Comparison of ENCODE assay signal across 11 cellular contexts in the genomic region with DNA sequence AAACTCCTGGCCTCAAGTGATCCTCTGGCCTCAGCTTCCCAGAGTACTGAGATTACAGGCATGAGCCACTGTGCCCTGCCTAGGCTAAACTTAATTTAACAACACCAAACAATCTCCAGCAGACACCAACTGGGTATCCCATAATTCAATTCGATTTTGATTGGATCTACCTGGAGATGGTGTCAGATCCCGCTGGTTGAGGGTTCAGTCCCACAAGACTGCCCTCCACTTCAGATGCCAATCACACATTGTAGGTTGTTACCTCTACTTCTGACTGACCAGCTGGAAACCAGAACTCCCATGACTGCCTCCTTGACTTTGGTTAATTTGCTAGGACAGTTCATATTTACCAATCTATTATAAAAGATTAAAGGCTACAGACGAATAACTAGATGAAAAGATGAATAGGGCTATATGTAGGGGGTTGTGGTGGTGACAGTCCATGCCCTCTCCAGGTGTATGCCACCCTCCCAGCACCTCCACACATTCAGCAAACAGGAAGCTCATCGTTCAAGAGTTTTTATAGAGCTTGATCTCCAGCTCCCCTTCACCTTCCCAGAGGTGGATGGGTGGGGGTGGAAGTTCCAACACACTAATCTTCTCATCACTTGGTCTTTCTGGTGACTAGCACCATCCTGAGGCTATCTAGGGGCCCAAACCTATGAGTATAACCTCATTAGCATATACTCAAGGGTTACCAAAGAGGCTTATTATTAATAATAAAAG. TPM values are rescaled to one million over a fixed set of nuclear protein-coding genes. Genes with fewer than 3 reads are reported as not detected.
DNase-seq lines count a peak whose midpoint lies in the region; ATAC-seq, FAIRE-seq and TF ChIP-seq lines count a peak whose summit lies in the region.
"Had no signal": no experiment of that assay in that cellular context is flagged by ENCODE, and none has a peak within 500 bp of the region (broad histone marks: within the 10 kb centered on the region; RNA-seq: fewer than 3 reads in every experiment).

No MANE protein-coding gene starts in this region.

- peaks cover 29% of the 10 kb centered on the region for H3K36me3 Mint-ChIP-seq in activated naive CD4-positive, alpha-beta T cell treated with anti-CD3 and anti-CD28 coated beads, Interleukin-2, amount 50 U/mL, for 24 hours
- H3K36me3 Mint-ChIP-seq in stimulated activated naive B cell treated with anti-CD40 and anti-IgM and Interleukin-4, amounts not matched to agents 10 μg/mL and 1 μg/mL and 100 μg/mL, for 72 hours: peaks cover 30 to 44% of the 10 kb centered on the region in 2 donors
- peaks cover 9% of the 10 kb centered on the region for H3K36me3 Mint-ChIP-seq in neural progenitor cell

- H3K36me3 ChIP-seq in K562 (ENCODE audit: control insufficient read depth, insufficient read depth, low read length) (peaks cover 33% of the 10 kb centered on the region), neural progenitor cell (no peaks in the 10 kb centered on the region), thyroid gland (peaks cover 34 to 36% of the 10 kb centered on the region in 2 donors)

- H3K4me1 ChIP-seq in K562 (replicated peaks in 1 of 2; ENCODE audit: control insufficient read depth in 2 of 2, insufficient read depth in 2 of 2, low read length in 2 of 2): peaks cover 0 to 5% of the 10 kb centered on the region in 2 experiments; a peak in 4 of 5 replicates
- no peaks in the 10 kb centered on the region for H3K4me1 ChIP-seq in neural progenitor cell
- H3K4me1 ChIP-seq in thyroid gland: no peaks in the 10 kb centered on the region

- no peaks in the 10 kb centered on the region for H3K9me3 Mint-ChIP-seq in activated naive CD4-positive, alpha-beta T cell treated with anti-CD3 and anti-CD28 coated beads, Interleukin-2, amount 50 U/mL, for 24 hours
- H3K9me3 Mint-ChIP-seq in stimulated activated naive B cell treated with anti-CD40 and anti-IgM and Interleukin-4, amounts not matched to agents 10 μg/mL and 1 μg/mL and 100 μg/mL, for 72 hours: no peaks in the 10 kb centered on the region
- no peaks in the 10 kb centered on the region for H3K9me3 Mint-ChIP-seq in neural progenitor cell

- FAIRE-seq in K562 (lab: Jason Lieb, UNC): no peak
- FAIRE-seq: bronchial epithelial cell had no signal

- in situ Hi-C loops in K562 (cut with MboI): no loop called here

- no peak for TF ChIP-seq EP300 in K562 (IDR thresholded peaks at IDR 0.05; ENCODE audit: low read length)

- no peak overlapping the region for H3K4me2 ChIP-seq in K562 (ENCODE audit: insufficient read depth, low read length)
- no peak overlapping the region for H3K4me2 ChIP-seq in neural progenitor cell

- DNase-seq in activated naive CD4-positive, alpha-beta T cell (lab: John Stamatoyannopoulos, UW): no peak
- DNase-seq in OCI-M1 (lab: John Stamatoyannopoulos, UW) (peak; percentile 61), K562 (ENCODE audit: extremely low read depth in 1 of 4, low spot score in 3 of 4) (no peak), neural progenitor cell (ENCODE audit: low spot score) (no peak), thyroid gland (no peak), NCI-H146 treated with DMSO at 0.1 percent for 48 hours (lab: John Stamatoyannopoulos, UW; ENCODE audit: unreplicated experiment) (no peak)
- DNase-seq in stimulated activated naive B cell treated with anti-CD40 and anti-IgM and Interleukin-4, amounts not matched to agents 10 μg/mL and 1 μg/mL and 100 μg/mL, for 72 hours: no peak

- H3K27ac ChIP-seq in K562 (ENCODE audit: extremely low read depth, low read depth, low read length) (no peak overlapping the region), neural progenitor cell (no peak overlapping the region), thyroid gland (no peak overlapping the region)

- H3K27me3 Mint-ChIP-seq in activated naive CD4-positive, alpha-beta T cell treated with anti-CD3 and anti-CD28 coated beads, Interleukin-2, amount 50 U/mL, for 24 hours: no peaks in the 10 kb centered on the region
- H3K27me3 Mint-ChIP-seq in stimulated activated naive B cell treated with anti-CD40 and anti-IgM and Interleukin-4, amounts not matched to agents 10 μg/mL and 1 μg/mL and 100 μg/mL, for 72 hours: no peaks in the 10 kb centered on the region
- H3K27me3 Mint-ChIP-seq in neural progenitor cell (ENCODE audit: insufficient read depth, low read depth): peaks cover 5% of the 10 kb centered on the region
- H3K27me3 Mint-ChIP-seq: progenitor cell of endocrine pancreas had no signal

- H3K4me3 Mint-ChIP-seq in activated naive CD4-positive, alpha-beta T cell treated with anti-CD3 and anti-CD28 coated beads, Interleukin-2, amount 50 U/mL, for 24 hours: peak overlapping the region; percentile 80
- H3K4me3 Mint-ChIP-seq in stimulated activated naive B cell treated with anti-CD40 and anti-IgM and Interleukin-4, amounts not matched to agents 10 μg/mL and 1 μg/mL and 100 μg/mL, for 72 hours: peak overlapping the region in 1 of 2 donors; percentile 29
- no peak overlapping the region for H3K4me3 Mint-ChIP-seq in neural progenitor cell

- H3K9ac ChIP-seq in K562 (ENCODE audit: insufficient read depth in 1 of 2, low read depth in 2 of 2, low read length in 2 of 2) (no peak overlapping the region), neural progenitor cell (no peak overlapping the region)

- 42% methylated on average over 4 of the region's 4 CpGs for WGBS in K562 (ENCODE audit: insufficient coverage, low coverage, missing lambda C conversion rate)
- 78 to 80% methylated on average over 4 of the region's 4 CpGs for whole genome bisulfite sequencing in thyroid gland, 2 donors

- H3K4me3 ChIP-seq in K562 (no peak overlapping the region), neural progenitor cell (no peak overlapping the region), thyroid gland (replicated peaks in 1 of 3) (no peak overlapping the region)

- TF ChIP-seq POLR2A in K562 (conservative IDR thresholded peaks at IDR 0.05) (no peak), thyroid gland (IDR thresholded peaks at IDR 0.05) (no peak)

- H3K79me2 ChIP-seq in K562 (ENCODE audit: control insufficient read depth, insufficient read depth, low read length) (no peaks in the 10 kb centered on the region), neural progenitor cell (ENCODE audit: low read depth) (no peaks in the 10 kb centered on the region)

- H2AFZ ChIP-seq in K562 (ENCODE audit: low read depth, low read length): no peak overlapping the region
- no peak overlapping the region for H2AFZ ChIP-seq in neural progenitor cell (replicated peaks)

- CTCF ChIA-PET in K562 (lab: Yijun Ruan, JAX; ENCODE audit: low intra/inter-chr PET ratio): no interaction called here

- POLR2A ChIA-PET in K562 (lab: Yijun Ruan, JAX): interaction anchor here (0.6 to 10.1 kb wide), 7 partner anchors 8 to 87 kb away, joined by 3 to 136 read pairs (median 3); partner anchors contain the start of genes B2M, PATL2, SPG11 and TRIM69

- ATAC-seq in K562: 0 out of 3 replicates have a peak, but pooled peaks have one; percentile 8
- peak in 1 of 2 donors; percentile 6 for ATAC-seq in stimulated activated naive B cell treated with anti-CD40 and anti-IgM and Interleukin-4, amounts not matched to agents 10 μg/mL and 1 μg/mL and 100 μg/mL, for 72 hours (replicated peaks)

- no peaks in the 10 kb centered on the region for H3F3A ChIP-seq in neural progenitor cell (ENCODE audit: low read depth)

- H3K27me3 ChIP-seq in K562 (ENCODE audit: control insufficient read depth in 2 of 2, insufficient read depth in 2 of 2, low read length in 2 of 2) (no peaks in the 10 kb centered on the region), neural progenitor cell (no peaks in the 10 kb centered on the region), thyroid gland (no peaks in the 10 kb centered on the region)

- H3K9me1 ChIP-seq in K562 (ENCODE audit: control insufficient read depth, insufficient read depth, low read length): no peaks in the 10 kb centered on the region

- peak overlapping the region; percentile 93 for H3K27ac Mint-ChIP-seq in activated naive CD4-positive, alpha-beta T cell treated with anti-CD3 and anti-CD28 coated beads, Interleukin-2, amount 50 U/mL, for 24 hours
- H3K27ac Mint-ChIP-seq in stimulated activated naive B cell treated with anti-CD40 and anti-IgM and Interleukin-4, amounts not matched to agents 10 μg/mL and 1 μg/mL and 100 μg/mL, for 72 hours: peak overlapping the region; percentile 93
- no peak overlapping the region for H3K27ac Mint-ChIP-seq in neural progenitor cell

- no peak for TF ChIP-seq CTCF in K562 (IDR thresholded peaks at IDR 0.05 in 2 of 3, conservative IDR thresholded peaks at IDR 0.05 in 1 of 3; ENCODE audit: insufficient read depth in 2 of 3, low read depth in 1 of 3, low read length in 3 of 3)
- TF ChIP-seq CTCF in neural progenitor cell (IDR thresholded peaks at IDR 0.05): no peak
- no peak for TF ChIP-seq CTCF in thyroid gland (IDR thresholded peaks at IDR 0.05)

- BruUV-seq in K562 (replicated peaks; lab: Mats Ljungman, UMichigan): no TSS peak

- intact Hi-C loops in K562 (cut with micrococcal nuclease) (no loop called here), thyroid gland (cut with DNase I) (no loop called here)

- TF ChIP-seq RAD21 in K562 (CRISPR knock-in tag; conservative IDR thresholded peaks at IDR 0.05 in 1 of 2, IDR thresholded peaks at IDR 0.05 in 1 of 2): no peak

- no peaks in the 10 kb centered on the region for H3K9me3 ChIP-seq in K562 (replicated peaks; ENCODE audit: control insufficient read depth, insufficient read depth, low read depth, low read length)
- no peaks in the 10 kb centered on the region for H3K9me3 ChIP-seq in neural progenitor cell (ENCODE audit: low read depth)
- no peaks in the 10 kb centered on the region for H3K9me3 ChIP-seq in thyroid gland

- peaks cover 87% of the 10 kb centered on the region for H3K4me1 Mint-ChIP-seq in activated naive CD4-positive, alpha-beta T cell treated with anti-CD3 and anti-CD28 coated beads, Interleukin-2, amount 50 U/mL, for 24 hours
- H3K4me1 Mint-ChIP-seq in stimulated activated naive B cell treated with anti-CD40 and anti-IgM and Interleukin-4, amounts not matched to agents 10 μg/mL and 1 μg/mL and 100 μg/mL, for 72 hours: peaks cover 44 to 96% of the 10 kb centered on the region in 2 donors
- H3K4me1 Mint-ChIP-seq in neural progenitor cell: no peaks in the 10 kb centered on the region

- no peaks in the 10 kb centered on the region for H4K20me1 ChIP-seq in K562 (replicated peaks; ENCODE audit: control insufficient read depth, insufficient read depth, low read length)
- no peaks in the 10 kb centered on the region for H4K20me1 ChIP-seq in neural progenitor cell (ENCODE audit: low read depth)

RNA-seq across cellular contexts. Expression of gene B2M, which starts 9.3 kb away (rescaled TPM):
- 410 and 624 TPM in 2 replicates for total RNA-seq in K562 (2011; cell fraction: chromatin; rRNA removed; ENCODE audit: low replicate concordance)
- total RNA-seq in K562 (2011; cell fraction: nucleolus; rRNA removed): 454 and 493 TPM in 2 replicates
- 734 and 781 TPM in 2 replicates for total RNA-seq in K562 (2011; cell fraction: nucleoplasm; rRNA removed)
- 508 and 518 TPM in 2 replicates for total RNA-seq in K562 (2014; rRNA removed)
- total RNA-seq in K562 (2014; rRNA removed; fragmentation: Illumina TruSeq; extraction: Trizol): 872 and 963 TPM in 2 replicates
- total RNA-seq in K562 (2015; rRNA removed; fragmentation: Illumina TruSeq; extraction: Trizol): 938 and 983 TPM in 2 replicates
- 460 and 518 TPM in 2 replicates for total RNA-seq in K562 (2021)
- 1,201 and 1,654 TPM in 2 replicates for polyA plus RNA-seq in K562 (2011; rRNA removed)
- 1,148 and 3,009 TPM in 2 replicates for polyA plus RNA-seq in K562 (2011; cell fraction: cytosol; rRNA removed)
- polyA plus RNA-seq in K562 (2011; cell fraction: nucleus; rRNA removed): 172 and 337 TPM in 2 replicates
- polyA plus RNA-seq in K562 (2012): 946 and 1,158 TPM in 2 replicates
- polyA plus RNA-seq in K562 (2014; fragmentation: Illumina TruSeq; extraction: Trizol): 1,667 and 1,763 TPM in 2 replicates
- polyA plus RNA-seq in K562 (2014; fragmentation: Nextera tagmentation; extraction: Ambion mirVana): 1,000 to 10,000 TPM; 2,823 to 3,138 TPM
- polyA plus RNA-seq in K562 (2014; rRNA removed): 981 and 1,032 TPM in 2 replicates
- 659 and 661 TPM in 2 replicates for polyA minus RNA-seq in K562 (2011; rRNA and poly(A)+ RNA removed)
- 257 and 286 TPM in 2 replicates for polyA minus RNA-seq in K562 (2011; cell fraction: cytosol; rRNA and poly(A)+ RNA removed)
- 69.7 and 112 TPM in 2 replicates for polyA minus RNA-seq in K562 (2011; cell fraction: nucleus; rRNA and poly(A)+ RNA removed)
- 73.5 and 120 TPM in 2 replicates for total RNA-seq in neural progenitor cell (ENCODE audit: low replicate concordance)
- total RNA-seq in thyroid gland: 1,000 to 10,000 TPM; 2,538 to 3,855 (median 2,897) TPM

RNA-seq across cellular contexts. Expression of gene PATL2, which starts 9.5 kb away (rescaled TPM):
- total RNA-seq in K562 (2011; cell fraction: chromatin; rRNA removed; ENCODE audit: low replicate concordance): 4.1 and 4.5 TPM in 2 replicates
- total RNA-seq in K562 (2011; cell fraction: nucleolus; rRNA removed): 2.2 and 2.5 TPM in 2 replicates
- 2.1 and 3.6 TPM in 2 replicates for total RNA-seq in K562 (2011; cell fraction: nucleoplasm; rRNA removed)
- total RNA-seq in K562 (2014; rRNA removed) (0.20 and 1.1 TPM in 2 replicates), K562 (2014; rRNA removed; fragmentation: Illumina TruSeq; extraction: Trizol) (0.41 and 0.69 TPM in 2 replicates), K562 (2015; rRNA removed; fragmentation: Illumina TruSeq; extraction: Trizol) (0.98 and 1.2 TPM in 2 replicates), K562 (2021) (0.60 and 0.86 TPM in 2 replicates), neural progenitor cell (ENCODE audit: low replicate concordance) (0.68 TPM in 1 of 2 replicates, not detected in the other), thyroid gland (1 to 10 TPM in 3 of 4 donors, under 1 TPM in 1; 0.22 to 3.8 (median 1.7) TPM)
- polyA plus RNA-seq in K562 (2011; rRNA removed) (0.68 and 1.7 TPM in 2 replicates), K562 (2014; fragmentation: Illumina TruSeq; extraction: Trizol) (0.91 and 1.2 TPM in 2 replicates), K562 (2014; fragmentation: Nextera tagmentation; extraction: Ambion mirVana) (under 1 TPM; 0.77 to 0.89 TPM), K562 (2014; rRNA removed) (0.42 and 0.55 TPM in 2 replicates)
- 0.30 and 1.1 TPM in 2 replicates for polyA plus RNA-seq in K562 (2011; cell fraction: cytosol; rRNA removed)
- polyA plus RNA-seq in K562 (2011; cell fraction: nucleus; rRNA removed): 7.3 and 7.5 TPM in 2 replicates
- 0.92 and 3.6 TPM in 2 replicates for polyA plus RNA-seq in K562 (2012)
- 0.14 and 1.5 TPM in 2 replicates for polyA minus RNA-seq in K562 (2011; rRNA and poly(A)+ RNA removed)
- polyA minus RNA-seq in K562 (2011; cell fraction: cytosol; rRNA and poly(A)+ RNA removed): not detected in 2 replicates
- polyA minus RNA-seq in K562 (2011; cell fraction: nucleus; rRNA and poly(A)+ RNA removed): 1.1 and 2.1 TPM in 2 replicates
- total RNA-seq: bronchial epithelial cell, epithelial cell of proximal tubule, progenitor cell of endocrine pancreas had no signal

RNA-seq across cellular contexts. Expression of gene TRIM69, which starts 15.7 kb away (rescaled TPM):
- total RNA-seq in K562 (2011; cell fraction: chromatin; rRNA removed; ENCODE audit: low replicate concordance): 0.93 and 2.2 TPM in 2 replicates
- 1.0 and 1.1 TPM in 2 replicates for total RNA-seq in K562 (2011; cell fraction: nucleolus; rRNA removed)
- 1.0 and 1.8 TPM in 2 replicates for total RNA-seq in K562 (2011; cell fraction: nucleoplasm; rRNA removed)
- total RNA-seq in K562 (2014; rRNA removed): 1.5 and 1.8 TPM in 2 replicates
- 2.2 and 2.6 TPM in 2 replicates for total RNA-seq in K562 (2014; rRNA removed; fragmentation: Illumina TruSeq; extraction: Trizol)
- 4.0 and 4.3 TPM in 2 replicates for total RNA-seq in K562 (2015; rRNA removed; fragmentation: Illumina TruSeq; extraction: Trizol)
- 3.2 and 4.1 TPM in 2 replicates for total RNA-seq in K562 (2021)
- 3.3 and 4.1 TPM in 2 replicates for polyA plus RNA-seq in K562 (2011; rRNA removed)
- 1.2 and 2.3 TPM in 2 replicates for polyA plus RNA-seq in K562 (2011; cell fraction: cytosol; rRNA removed)
- polyA plus RNA-seq in K562 (2011; cell fraction: nucleus; rRNA removed): 1.7 and 2.2 TPM in 2 replicates
- 4.2 and 5.9 TPM in 2 replicates for polyA plus RNA-seq in K562 (2012)
- 2.6 and 3.8 TPM in 2 replicates for polyA plus RNA-seq in K562 (2014; fragmentation: Illumina TruSeq; extraction: Trizol)
- polyA plus RNA-seq in K562 (2014; fragmentation: Nextera tagmentation; extraction: Ambion mirVana): 1 to 10 TPM; 1.0 to 1.6 TPM
- polyA plus RNA-seq in K562 (2014; rRNA removed): 2.0 and 2.3 TPM in 2 replicates
- polyA minus RNA-seq in K562 (2011; rRNA and poly(A)+ RNA removed): 3.5 and 4.3 TPM in 2 replicates
- 0.95 and 1.7 TPM in 2 replicates for polyA minus RNA-seq in K562 (2011; cell fraction: cytosol; rRNA and poly(A)+ RNA removed)
- polyA minus RNA-seq in K562 (2011; cell fraction: nucleus; rRNA and poly(A)+ RNA removed): 0.67 and 1.9 TPM in 2 replicates
- 0.46 and 0.51 TPM in 2 replicates for total RNA-seq in neural progenitor cell (ENCODE audit: low replicate concordance)
- 10 to 100 TPM; 13.3 to 23.6 (median 15.9) TPM for total RNA-seq in thyroid gland

RNA-seq across cellular contexts. Expression of gene SPG11, which starts 57.2 kb away (rescaled TPM):
- 195 and 371 TPM in 2 replicates for total RNA-seq in K562 (2011; cell fraction: chromatin; rRNA removed; ENCODE audit: low replicate concordance)
- 116 and 148 TPM in 2 replicates for total RNA-seq in K562 (2011; cell fraction: nucleolus; rRNA removed)
- 167 and 188 TPM in 2 replicates for total RNA-seq in K562 (2011; cell fraction: nucleoplasm; rRNA removed)
- total RNA-seq in K562 (2014; rRNA removed) (31.3 and 47.4 TPM in 2 replicates), K562 (2014; rRNA removed; fragmentation: Illumina TruSeq; extraction: Trizol) (57.9 and 64.1 TPM in 2 replicates), K562 (2015; rRNA removed; fragmentation: Illumina TruSeq; extraction: Trizol) (49.6 and 55.1 TPM in 2 replicates), K562 (2021) (50.9 and 51.2 TPM in 2 replicates), neural progenitor cell (ENCODE audit: low replicate concordance) (60.1 and 65.9 TPM in 2 replicates), thyroid gland (100 to 1,000 TPM; 123 to 182 (median 168) TPM)
- polyA plus RNA-seq in K562 (2011; rRNA removed) (71.2 and 96.5 TPM in 2 replicates), K562 (2014; fragmentation: Illumina TruSeq; extraction: Trizol) (45.6 and 48.0 TPM in 2 replicates), K562 (2014; fragmentation: Nextera tagmentation; extraction: Ambion mirVana) (10 to 100 TPM; 23.3 to 24.0 TPM), K562 (2014; rRNA removed) (33.9 and 34.1 TPM in 2 replicates)
- 66.0 and 70.7 TPM in 2 replicates for polyA plus RNA-seq in K562 (2011; cell fraction: cytosol; rRNA removed)
- 99.2 and 111 TPM in 2 replicates for polyA plus RNA-seq in K562 (2011; cell fraction: nucleus; rRNA removed)
- polyA plus RNA-seq in K562 (2012): 35.2 and 70.1 TPM in 2 replicates
- polyA minus RNA-seq in K562 (2011; rRNA and poly(A)+ RNA removed): 136 and 168 TPM in 2 replicates
- 48.1 and 89.9 TPM in 2 replicates for polyA minus RNA-seq in K562 (2011; cell fraction: cytosol; rRNA and poly(A)+ RNA removed)
- polyA minus RNA-seq in K562 (2011; cell fraction: nucleus; rRNA and poly(A)+ RNA removed): 77.0 and 125 TPM in 2 replicates
